ENCODE assay signal across 32 cellular contexts in genomic region chr6:147676896-147677295, GRCh38.
"Had no signal": no experiment of that assay in that cellular context is flagged by ENCODE, and none has a peak within 500 bp of the region (broad histone marks: within the 10 kb centered on the region; RNA-seq: fewer than 3 reads in every experiment).

No MANE protein-coding gene starts in this region.

- H3K4me3 Mint-ChIP-seq: activated CD4-positive, alpha-beta memory T cell treated with anti-CD3 and anti-CD28 coated beads for 36 hours; activated CD4-positive, alpha-beta T cell treated with anti-CD3 and anti-CD28 coated beads, Interleukin-2, amount 10 ng/mL, durations not matched to agents 24 days and 14 days; activated naive CD4-positive, alpha-beta T cell treated with anti-CD3 and anti-CD28 coated beads for 36 hours; activated naive CD8-positive, alpha-beta T cell treated with anti-CD3 and anti-CD28 coated beads for 36 hours; activated T-helper 1 cell treated with anti-CD3 and anti-CD28 coated beads, Interleukin-12 subunit alpha, Interleukin-12 subunit beta, Interleukin-2, Interleukin-4 antibody, amounts not matched to agents 30 ng/mL and 10 ng/mL and 1 ng/mL, durations not matched to agents 14 hours and 24 hours and 36 hours; stimulated activated memory B cell treated with anti-CD40 and anti-IgM and Interleukin-4, amounts not matched to agents 10 μg/mL and 1 μg/mL and 100 μg/mL, for 72 hours had no signal

- H3K27ac ChIP-seq: adrenal gland, brain microvascular endothelial cell, coronary artery, dorsolateral prefrontal cortex, heart right ventricle, left ventricle myocardium inferior, ovary, right lobe of liver, skin epidermis, stomach, thyroid gland, upper lobe of left lung, vagina had no signal

- H3K4me1 Mint-ChIP-seq: activated CD4-positive, alpha-beta T cell treated with anti-CD3 and anti-CD28 coated beads, Interleukin-2, amount 10 ng/mL, durations not matched to agents 24 days and 14 days; activated naive CD8-positive, alpha-beta T cell treated with anti-CD3 and anti-CD28 coated beads for 36 hours; stimulated activated memory B cell treated with anti-CD40 and anti-IgM and Interleukin-4, amounts not matched to agents 10 μg/mL and 1 μg/mL and 100 μg/mL, for 72 hours had no signal

- H3K9me3 ChIP-seq: adrenal gland, heart right ventricle, left ventricle myocardium inferior, mucosa of descending colon, ovary, right lobe of liver, thyroid gland, upper lobe of left lung, vagina had no signal

- H3K36me3 Mint-ChIP-seq: activated CD4-positive, alpha-beta memory T cell treated with anti-CD3 and anti-CD28 coated beads for 36 hours; activated naive CD8-positive, alpha-beta T cell treated with anti-CD3 and anti-CD28 coated beads for 36 hours; stimulated activated memory B cell treated with anti-CD40 and anti-IgM and Interleukin-4, amounts not matched to agents 10 μg/mL and 1 μg/mL and 100 μg/mL, for 72 hours had no signal

- H3K27me3 ChIP-seq: adrenal gland, brain microvascular endothelial cell, dorsolateral prefrontal cortex, heart right ventricle, ovary, right lobe of liver, stomach, thyroid gland, upper lobe of left lung, vagina had no signal

- ATAC-seq: esophagus mucosa; heart right ventricle; mucosa of descending colon; right lobe of liver; stimulated activated memory B cell treated with anti-CD40 and anti-IgM and Interleukin-4, amounts not matched to agents 10 μg/mL and 1 μg/mL and 100 μg/mL, for 72 hours had no signal

- H3K36me3 ChIP-seq: adrenal gland, brain microvascular endothelial cell, heart right ventricle, left ventricle myocardium inferior, ovary, right lobe of liver, stomach, thyroid gland, upper lobe of left lung, vagina had no signal

- H3K27ac Mint-ChIP-seq: activated CD4-positive, alpha-beta memory T cell treated with anti-CD3 and anti-CD28 coated beads for 36 hours; activated CD4-positive, alpha-beta T cell treated with anti-CD3 and anti-CD28 coated beads, Interleukin-2, amount 10 ng/mL, durations not matched to agents 24 days and 14 days; activated naive CD4-positive, alpha-beta T cell treated with anti-CD3 and anti-CD28 coated beads for 36 hours; activated naive CD8-positive, alpha-beta T cell treated with anti-CD3 and anti-CD28 coated beads for 36 hours; activated T-helper 1 cell treated with anti-CD3 and anti-CD28 coated beads, Interleukin-12 subunit alpha, Interleukin-12 subunit beta, Interleukin-2, Interleukin-4 antibody, amounts not matched to agents 30 ng/mL and 10 ng/mL and 1 ng/mL, durations not matched to agents 14 hours and 24 hours and 36 hours; progenitor cell of endocrine pancreas; stimulated activated memory B cell treated with anti-CD40 and anti-IgM and Interleukin-4, amounts not matched to agents 10 μg/mL and 1 μg/mL and 100 μg/mL, for 72 hours had no signal

- DNase-seq: activated CD4-positive, alpha-beta memory T cell treated with anti-CD3 and anti-CD28 coated beads for 36 hours; activated CD4-positive, alpha-beta T cell treated with anti-CD3 and anti-CD28 coated beads, Interleukin-2, amount 10 ng/mL, durations not matched to agents 24 days and 14 days; activated CD4-positive, CD25-positive, alpha-beta regulatory T cell treated with anti-CD3 and anti-CD28 coated beads, Interleukin-2, amount 50 U/mL, for 72 hours; activated CD8-positive, alpha-beta memory T cell treated with anti-CD3 and anti-CD28 coated beads, Interleukin-2, amount 50 U/mL, for 4 hours; activated effector memory CD4-positive, alpha-beta T cell treated with anti-CD3 and anti-CD28 coated beads, Interleukin-2, amount 50 U/mL, for 16 hours; activated naive CD4-positive, alpha-beta T cell treated with anti-CD3 and anti-CD28 coated beads for 36 hours; activated naive CD8-positive, alpha-beta T cell treated with anti-CD3 and anti-CD28 coated beads for 36 hours; activated T-cell treated with anti-CD3 and anti-CD28 coated beads, Interleukin-2, amount 50 U/mL, for 1 hour; adrenal gland; aorta; brain microvascular endothelial cell; dorsolateral prefrontal cortex; heart right ventricle; left ventricle myocardium inferior; mesendoderm; mucosa of descending colon; ovary; right lobe of liver; stimulated activated CD4-positive, alpha-beta T cell treated with anti-CD3 and anti-CD28 coated beads, Interleukin-1b, Interleukin-23, amount 100 ng/mL, for 48 hours; stimulated activated CD4-positive, alpha-beta T cell treated with anti-CD3 and anti-CD28 coated beads, Interleukin-4, amount 100 ng/mL, for 4 hours; stimulated activated CD8-positive, alpha-beta memory T cell treated with anti-CD3 and anti-CD28 coated beads, Interleukin-4, amount 100 ng/mL, for 48 hours; stomach; thyroid gland had no signal

- H3K9me3 Mint-ChIP-seq: activated CD4-positive, alpha-beta memory T cell treated with anti-CD3 and anti-CD28 coated beads for 36 hours; activated CD4-positive, alpha-beta T cell treated with anti-CD3 and anti-CD28 coated beads, Interleukin-2, amount 10 ng/mL, durations not matched to agents 24 days and 14 days; activated naive CD4-positive, alpha-beta T cell treated with anti-CD3 and anti-CD28 coated beads for 36 hours; activated T-helper 1 cell treated with anti-CD3 and anti-CD28 coated beads, Interleukin-12 subunit alpha, Interleukin-12 subunit beta, Interleukin-2, Interleukin-4 antibody, amounts not matched to agents 30 ng/mL and 10 ng/mL and 1 ng/mL, durations not matched to agents 14 hours and 24 hours and 36 hours; stimulated activated memory B cell treated with anti-CD40 and anti-IgM and Interleukin-4, amounts not matched to agents 10 μg/mL and 1 μg/mL and 100 μg/mL, for 72 hours had no signal

- H3K4me3 ChIP-seq: adrenal gland, coronary artery, dorsolateral prefrontal cortex, heart right ventricle, left ventricle myocardium inferior, lung, mucosa of descending colon, ovary, right lobe of liver, skin epidermis, stomach, thyroid gland, upper lobe of left lung, vagina had no signal

- H3K4me1 ChIP-seq: adrenal gland, heart right ventricle, left ventricle myocardium inferior, right lobe of liver, stomach, thyroid gland, upper lobe of left lung, vagina had no signal

- H3K27me3 Mint-ChIP-seq: activated CD4-positive, alpha-beta memory T cell treated with anti-CD3 and anti-CD28 coated beads for 36 hours; activated CD4-positive, alpha-beta T cell treated with anti-CD3 and anti-CD28 coated beads, Interleukin-2, amount 10 ng/mL, durations not matched to agents 24 days and 14 days; progenitor cell of endocrine pancreas had no signal
